ENCODE assay signal across 1 cellular context in genomic region chr2:72943540-72944395, GRCh38.
TF ChIP-seq lines count a peak whose summit lies in the region.

No MANE protein-coding gene starts in this region.

TF ChIP-seq in HepG2, 621 proteins besides CTCF, POLR2A, EP300 and RAD21 (continued from another document and continues in another):
- TF ChIP-seq ZFP90 (CRISPR knock-in tag; IDR thresholded peaks at IDR 0.05; ENCODE audit: borderline replicate concordance) (no peak), ERF (CRISPR knock-in tag; IDR thresholded peaks at IDR 0.05) (no peak), GTF3A (CRISPR knock-in tag; conservative IDR thresholded peaks at IDR 0.05) (no peak), ZBED4 (CRISPR knock-in tag; IDR thresholded peaks at IDR 0.05; ENCODE audit: borderline replicate concordance) (no peak), PBX2 (CRISPR knock-in tag; IDR thresholded peaks at IDR 0.05) (no peak), SMYD3 (CRISPR knock-in tag; IDR thresholded peaks at IDR 0.05) (no peak), IRX3 (CRISPR knock-in tag; IDR thresholded peaks at IDR 0.05; ENCODE audit: borderline replicate concordance, low read depth) (no peak), FOXO4 (CRISPR knock-in tag; conservative IDR thresholded peaks at IDR 0.05) (no peak), HOXA3 (CRISPR knock-in tag; IDR thresholded peaks at IDR 0.05) (peak; percentile 23; the same call in 1 of the 2 replicates), ZSCAN21 (CRISPR knock-in tag; IDR thresholded peaks at IDR 0.05; ENCODE audit: borderline replicate concordance) (no peak), POLR2AphosphoS2 (IDR thresholded peaks at IDR 0.05; ENCODE audit: low read depth, low read length) (no peak), ATRX (CRISPR knock-in tag; IDR thresholded peaks at IDR 0.05; ENCODE audit: borderline replicate concordance) (no peak), ZNF510 (CRISPR knock-in tag; IDR thresholded peaks at IDR 0.05; ENCODE audit: low read depth) (no peak), TARDBP (CRISPR knock-in tag; IDR thresholded peaks at IDR 0.05) (no peak), ZNF337 (CRISPR knock-in tag; IDR thresholded peaks at IDR 0.05; ENCODE audit: borderline replicate concordance, low read depth) (0 out of 2 replicates have a peak, but pooled peaks have one; percentile 39), CREB3 (CRISPR knock-in tag; IDR thresholded peaks at IDR 0.05) (no peak), NFE2L1 (CRISPR knock-in tag; IDR thresholded peaks at IDR 0.05; ENCODE audit: borderline replicate concordance) (no peak), PPARG (CRISPR knock-in tag; conservative IDR thresholded peaks at IDR 0.05) (0 out of 2 replicates have a peak, but pooled peaks have one; percentile 42), CC2D1A (CRISPR knock-in tag; IDR thresholded peaks at IDR 0.05) (no peak), IKZF5 (CRISPR knock-in tag; IDR thresholded peaks at IDR 0.05) (no peak), RXRA (CRISPR knock-in tag; IDR thresholded peaks at IDR 0.05) (peak; percentile 67; the same call in 1 of the 2 replicates), FOXA1 (IDR thresholded peaks at IDR 0.05) (no peak), FOXA1 (CRISPR knock-in tag; IDR thresholded peaks at IDR 0.05) (no peak), ZNF430 (CRISPR knock-in tag; IDR thresholded peaks at IDR 0.05) (0 out of 2 replicates have a peak, but pooled peaks have one; percentile 5), TP53 (CRISPR knock-in tag; conservative IDR thresholded peaks at IDR 0.05) (no peak), ZBTB8A (CRISPR knock-in tag; IDR thresholded peaks at IDR 0.05; ENCODE audit: borderline replicate concordance, low read depth) (no peak), PHF20 (CRISPR knock-in tag; IDR thresholded peaks at IDR 0.05) (no peak), SRF (IDR thresholded peaks at IDR 0.05; ENCODE audit: low read depth, low read length) (no peak), SP1 (IDR thresholded peaks at IDR 0.05) (no peak), SP1 (CRISPR knock-in tag; IDR thresholded peaks at IDR 0.05) (0 out of 2 replicates have a peak, but pooled peaks have one; percentile 16), ZNF280B (CRISPR knock-in tag; IDR thresholded peaks at IDR 0.05; ENCODE audit: borderline replicate concordance) (0 out of 2 replicates have a peak, but pooled peaks have one; percentile 10), ZNF644 (CRISPR knock-in tag; IDR thresholded peaks at IDR 0.05; ENCODE audit: low read depth) (peak; percentile 91), ZNF207 (IDR thresholded peaks at IDR 0.05; ENCODE audit: borderline replicate concordance) (no peak), ZNF460 (CRISPR knock-in tag; IDR thresholded peaks at IDR 0.05; ENCODE audit: borderline replicate concordance) (no peak), ZNF326 (CRISPR knock-in tag; IDR thresholded peaks at IDR 0.05; ENCODE audit: borderline replicate concordance) (no peak), PRDM15 (CRISPR knock-in tag; IDR thresholded peaks at IDR 0.05) (no peak), ZNF354B (CRISPR knock-in tag; IDR thresholded peaks at IDR 0.05) (no peak), ZMYM3 (CRISPR knock-in tag; IDR thresholded peaks at IDR 0.05) (no peak), ZNF205 (CRISPR knock-in tag; IDR thresholded peaks at IDR 0.05) (0 out of 2 replicates have a peak, but pooled peaks have one; percentile 27), ARNT (IDR thresholded peaks at IDR 0.05) (no peak), MYNN (CRISPR knock-in tag; IDR thresholded peaks at IDR 0.05; ENCODE audit: low read depth) (no peak), ZSCAN25 (CRISPR knock-in tag; IDR thresholded peaks at IDR 0.05) (peak; percentile 25; the same call in 1 of the 2 replicates), BCL6 (CRISPR knock-in tag; IDR thresholded peaks at IDR 0.05) (no peak), THRA (CRISPR knock-in tag; IDR thresholded peaks at IDR 0.05; ENCODE audit: borderline replicate concordance) (peak; percentile 76; the same call in 1 of the 2 replicates), ADNP (CRISPR knock-in tag; IDR thresholded peaks at IDR 0.05) (no peak), NFKBIZ (CRISPR knock-in tag; IDR thresholded peaks at IDR 0.05) (no peak), FOXA3 (CRISPR knock-in tag; IDR thresholded peaks at IDR 0.05) (0 out of 2 replicates have a peak, but pooled peaks have one; percentile 24), RXRB (CRISPR knock-in tag; IDR thresholded peaks at IDR 0.05; ENCODE audit: borderline replicate concordance) (peak; percentile 55), ZNF784 (CRISPR knock-in tag; IDR thresholded peaks at IDR 0.05; ENCODE audit: borderline replicate concordance) (no peak), TFAP4 (IDR thresholded peaks at IDR 0.05; ENCODE audit: borderline replicate concordance, low read depth) (no peak)
